Comparison of ENCODE assay signal across 19 cellular contexts in genomic region chr6:98823428-98823827, GRCh38. TPM values are rescaled to one million over a fixed set of nuclear protein-coding genes. Genes with fewer than 3 reads are reported as not detected.
A peak's percentile ranks its signal among the peaks of the same experiment; 100 is the strongest.
DNase-seq lines count a peak whose midpoint lies in the region; FAIRE-seq and TF ChIP-seq lines count a peak whose summit lies in the region.
"Had no signal": no experiment of that assay in that cellular context is flagged by ENCODE, and none has a peak within 500 bp of the region (broad histone marks: within the 10 kb centered on the region; RNA-seq: fewer than 3 reads in every experiment).

No MANE protein-coding gene starts in this region.

- no peaks in the 10 kb centered on the region for H3K9me3 ChIP-seq in SK-N-MC (ENCODE audit: low read depth, low read length)
- H3K9me3 ChIP-seq in neuron (ENCODE audit: low read length): no peaks in the 10 kb centered on the region
- H3K9me3 ChIP-seq: A549, left ventricle myocardium inferior, uterus had no signal

- H3K9me3 Mint-ChIP-seq in activated CD4-positive, alpha-beta T cell treated with anti-CD3 and anti-CD28 coated beads, Interleukin-2, amount 10 ng/mL, durations not matched to agents 24 days and 14 days: peaks cover 9% of the 10 kb centered on the region
- H3K9me3 Mint-ChIP-seq in endothelial cell (ENCODE audit: unreplicated experiment) (no peaks in the 10 kb centered on the region), osteocyte (ENCODE audit: unreplicated experiment) (no peaks in the 10 kb centered on the region)

- H3K4me3 ChIP-seq in SK-N-MC: peak overlapping the region; percentile 70
- peak overlapping the region; percentile 69 for H3K4me3 ChIP-seq in neuron (ENCODE audit: low read length)
- H3K4me3 ChIP-seq: A549, uterus had no signal

- intact Hi-C loops in activated CD4-positive, alpha-beta T cell treated with anti-CD3 and anti-CD28 coated beads, Interleukin-2, amount 10 ng/mL, durations not matched to agents 24 days and 14 days (cut with micrococcal nuclease): no loop called here

- peak overlapping the region; percentile 74 for H2AFZ ChIP-seq in neuron (ENCODE audit: low read depth, low read length)

- no peak for TF ChIP-seq CTCF in endothelial cell (IDR thresholded peaks at IDR 0.05; ENCODE audit: unreplicated experiment)
- TF ChIP-seq CTCF in osteocyte (IDR thresholded peaks at IDR 0.05): no peak

- DNase-seq in activated CD4-positive, alpha-beta T cell treated with anti-CD3 and anti-CD28 coated beads, Interleukin-2, amount 10 ng/mL, durations not matched to agents 24 days and 14 days: no peak
- no peak for DNase-seq in activated CD4-positive, alpha-beta T cell treated with anti-CD3 and anti-CD28 coated beads for 1 hour
- DNase-seq in SK-N-MC (ENCODE audit: low read depth, low spot score) (no peak), endothelial cell (ENCODE audit: low spot score) (no peak), osteocyte (ENCODE audit: extremely low spot score, unreplicated experiment) (no peak), GM19239 (ENCODE audit: insufficient read length, low spot score) (no peak), DMS153 treated with DMSO at 0.1 percent for 48 hours (lab: John Stamatoyannopoulos, UW; ENCODE audit: unreplicated experiment) (no peak)
- DNase-seq: activated T-cell treated with anti-CD3 and anti-CD28 coated beads, Interleukin-2, amount 50 U/mL, for 1 hour; CD4-positive, CD25-positive, alpha-beta regulatory T cell; hippocampal formation; left ventricle myocardium inferior; NCI-H1417 treated with DMSO at 0.1 percent for 48 hours; uterus had no signal

- no peaks in the 10 kb centered on the region for H3K36me3 ChIP-seq in SK-N-MC (ENCODE audit: insufficient read depth, low read length)
- H3K36me3 ChIP-seq in neuron (ENCODE audit: insufficient read depth, low read length): no peaks in the 10 kb centered on the region
- H3K36me3 ChIP-seq: cardiac muscle cell, left ventricle myocardium inferior, uterus had no signal

- FAIRE-seq in GM19239 (lab: Jason Lieb, UNC): no peak
- FAIRE-seq: A549 had no signal

- peaks cover 27% of the 10 kb centered on the region for H3K4me1 ChIP-seq in neuron (ENCODE audit: insufficient read depth, low read length)
- H3K4me1 ChIP-seq: A549 had no signal

- H3K36me3 Mint-ChIP-seq in activated CD4-positive, alpha-beta T cell treated with anti-CD3 and anti-CD28 coated beads, Interleukin-2, amount 10 ng/mL, durations not matched to agents 24 days and 14 days (ENCODE audit: low read depth): no peaks in the 10 kb centered on the region
- H3K36me3 Mint-ChIP-seq in endothelial cell (ENCODE audit: low read depth, unreplicated experiment) (no peaks in the 10 kb centered on the region), osteocyte (ENCODE audit: unreplicated experiment) (no peaks in the 10 kb centered on the region)
- H3K36me3 Mint-ChIP-seq: CD4-positive, CD25-positive, alpha-beta regulatory T cell had no signal

- H3K27me3 ChIP-seq in neuron (ENCODE audit: insufficient read depth, low read length): no peaks in the 10 kb centered on the region

- peak overlapping the region; percentile 61 for H3K9ac ChIP-seq in SK-N-MC (ENCODE audit: insufficient read length)
- H3K9ac ChIP-seq: KMS-11 had no signal

- peak overlapping the region; percentile 74 for H3K4me3 Mint-ChIP-seq in activated CD4-positive, alpha-beta T cell treated with anti-CD3 and anti-CD28 coated beads, Interleukin-2, amount 10 ng/mL, durations not matched to agents 24 days and 14 days
- H3K4me3 Mint-ChIP-seq in endothelial cell (ENCODE audit: unreplicated experiment): peak overlapping the region; percentile 97
- no peak overlapping the region for H3K4me3 Mint-ChIP-seq in osteocyte (ENCODE audit: unreplicated experiment)

- peaks cover 74% of the 10 kb centered on the region for H3K27me3 Mint-ChIP-seq in activated CD4-positive, alpha-beta T cell treated with anti-CD3 and anti-CD28 coated beads, Interleukin-2, amount 10 ng/mL, durations not matched to agents 24 days and 14 days
- H3K27me3 Mint-ChIP-seq in endothelial cell (ENCODE audit: unreplicated experiment) (peaks cover 19% of the 10 kb centered on the region), osteocyte (ENCODE audit: unreplicated experiment) (peaks cover 85% of the 10 kb centered on the region)

- no peak overlapping the region for H3K27ac Mint-ChIP-seq in activated CD4-positive, alpha-beta T cell treated with anti-CD3 and anti-CD28 coated beads, Interleukin-2, amount 10 ng/mL, durations not matched to agents 24 days and 14 days
- no peak overlapping the region for H3K27ac Mint-ChIP-seq in endothelial cell (ENCODE audit: unreplicated experiment)
- H3K27ac Mint-ChIP-seq in osteocyte (ENCODE audit: unreplicated experiment): no peak overlapping the region
- H3K27ac Mint-ChIP-seq: CD4-positive, CD25-positive, alpha-beta regulatory T cell had no signal

- H3K27ac ChIP-seq in SK-N-MC: peak overlapping the region; percentile 80
- H3K27ac ChIP-seq: A549, cardiac muscle cell, KMS-11, left ventricle myocardium inferior, uterus had no signal

- peaks cover 23% of the 10 kb centered on the region for H3K4me1 Mint-ChIP-seq in activated CD4-positive, alpha-beta T cell treated with anti-CD3 and anti-CD28 coated beads, Interleukin-2, amount 10 ng/mL, durations not matched to agents 24 days and 14 days
- peaks cover 22% of the 10 kb centered on the region for H3K4me1 Mint-ChIP-seq in endothelial cell (ENCODE audit: unreplicated experiment)
- peaks cover 21% of the 10 kb centered on the region for H3K4me1 Mint-ChIP-seq in osteocyte (ENCODE audit: unreplicated experiment)

RNA-seq across cellular contexts. Expression of gene POU3F2, which starts 10.9 kb away (rescaled TPM):
- total RNA-seq in activated CD4-positive, alpha-beta T cell treated with anti-CD3 and anti-CD28 coated beads, Interleukin-2, amount 10 ng/mL, durations not matched to agents 24 days and 14 days: not detected in 2 replicates
- total RNA-seq in endothelial cell (ENCODE audit: unreplicated experiment): 0.08 TPM
- total RNA-seq in osteocyte: not detected in 2 replicates
- total RNA-seq: CD4-positive, CD25-positive, alpha-beta regulatory T cell; left ventricle myocardium inferior; renal cortical epithelial cell; T-helper 2 cell treated with Interferon-gamma antibody and Interleukin-4, amounts not matched to agents 100 ng/mL and 5 ng/mL, for 36 hours; uterus had no signal
